ENCODE assay signal across 14 cellular contexts in the genomic region with DNA sequence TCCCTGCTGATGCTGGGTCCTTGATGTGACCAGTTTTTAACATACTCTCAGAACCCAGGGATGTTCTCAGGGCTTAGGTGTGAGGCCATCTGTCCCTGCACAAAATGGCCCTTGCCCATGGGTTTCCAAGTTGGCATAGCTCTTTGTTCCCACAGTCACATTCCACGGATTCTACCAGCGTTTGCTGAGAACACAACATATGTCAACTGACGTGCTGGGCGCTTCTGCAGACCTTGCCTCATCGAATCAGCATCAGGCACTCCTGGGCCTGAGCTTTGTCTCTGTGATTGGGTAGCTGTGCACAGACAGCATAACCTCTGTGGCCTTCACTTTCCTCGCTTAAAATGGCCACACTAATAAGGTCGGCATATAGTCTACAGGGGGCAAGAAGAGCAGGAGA.
"Had no signal": no experiment of that assay in that cellular context is flagged by ENCODE, and none has a peak within 500 bp of the region (broad histone marks: within the 10 kb centered on the region; RNA-seq: fewer than 3 reads in every experiment).

No MANE protein-coding gene starts in this region.

- H3K4me1 Mint-ChIP-seq: endodermal cell had no signal

- H3K36me3 ChIP-seq: neural progenitor cell had no signal

- H3K27ac Mint-ChIP-seq: activated T-helper 17 cell treated with anti-CD3 and anti-CD28 coated beads, Interleukin-2, amount 50 U/mL, for 72 hours; endodermal cell; neural progenitor cell had no signal

- H3K4me3 ChIP-seq: lung, neural progenitor cell had no signal

- H3K9ac ChIP-seq: neural progenitor cell had no signal

- H2AFZ ChIP-seq: neural progenitor cell had no signal

- ATAC-seq: activated CD4-positive, CD25-positive, alpha-beta regulatory T cell treated with anti-CD3 and anti-CD28 coated beads, Interleukin-2, amount 50 U/mL, for 24 hours; activated T-helper 17 cell treated with anti-CD3 and anti-CD28 coated beads, Interleukin-2, amount 50 U/mL, for 72 hours had no signal

- H3K9me3 Mint-ChIP-seq: activated naive CD8-positive, alpha-beta T cell treated with anti-CD3 and anti-CD28 coated beads, Interleukin-2, amount 50 U/mL, for 24 hours; activated T-helper 17 cell treated with anti-CD3 and anti-CD28 coated beads, Interleukin-2, amount 50 U/mL, for 72 hours; endodermal cell; naive B cell; neural progenitor cell had no signal

- H3K27me3 ChIP-seq: neural progenitor cell had no signal

- DNase-seq: activated CD4-positive, alpha-beta T cell treated with anti-CD3 and anti-CD28 coated beads, Interleukin-2, amount 50 U/mL, for 1 hour; activated naive CD4-positive, alpha-beta T cell treated with Interleukin-2 at 50 U/mL for 16 hours; activated naive CD8-positive, alpha-beta T cell treated with anti-CD3 and anti-CD28 coated beads, Interleukin-2, amount 50 U/mL, for 24 hours; endodermal cell; erythroblast; left cardiac atrium; naive B cell; stimulated activated CD4-positive, alpha-beta T cell treated with anti-CD3 and anti-CD28 coated beads, Interleukin-2, amount 100 ng/mL, for 48 hours; stimulated activated naive CD4-positive, alpha-beta T cell; trophoblast cell had no signal

- H3K4me3 Mint-ChIP-seq: activated naive CD8-positive, alpha-beta T cell treated with anti-CD3 and anti-CD28 coated beads, Interleukin-2, amount 50 U/mL, for 24 hours; endodermal cell; neural progenitor cell had no signal

- H3K4me1 ChIP-seq: neural progenitor cell had no signal

- H3K27ac ChIP-seq: neural progenitor cell had no signal

- H3K36me3 Mint-ChIP-seq: naive B cell, neural progenitor cell had no signal

- H3K4me2 ChIP-seq: neural progenitor cell had no signal
